39 cellular contexts compared by ENCODE assay signal in the genomic region with DNA sequence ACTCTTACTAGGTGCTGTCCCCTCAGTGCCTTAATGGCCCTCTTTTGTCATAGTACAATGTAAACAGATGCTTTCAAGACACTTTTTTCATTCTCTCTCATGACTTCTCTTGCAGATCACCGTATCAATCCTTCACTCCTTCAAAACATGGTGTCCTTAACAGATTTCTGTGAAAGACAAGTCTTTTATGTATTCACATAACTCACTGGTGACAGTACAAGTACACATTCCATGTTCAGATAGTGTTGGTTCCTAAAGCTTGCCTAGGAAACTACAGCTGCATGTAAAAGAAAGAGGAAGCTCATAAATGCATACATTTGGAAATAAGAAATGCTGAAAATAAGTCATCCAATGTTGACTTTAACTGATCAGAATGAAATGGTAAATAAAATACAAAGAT. TPM values are rescaled to one million over a fixed set of nuclear protein-coding genes. Genes with fewer than 3 reads are reported as not detected.
"Had no signal": no experiment of that assay in that cellular context is flagged by ENCODE, and none has a peak within 500 bp of the region (broad histone marks: within the 10 kb centered on the region; RNA-seq: fewer than 3 reads in every experiment).

No MANE protein-coding gene starts in this region.

- H3K4me1 ChIP-seq: ascending aorta, breast epithelium, colonic mucosa, esophagus squamous epithelium, gastroesophageal sphincter, heart right ventricle had no signal

- H3K79me2 ChIP-seq: hepatocyte had no signal

- H3K4me3 ChIP-seq: ascending aorta, breast epithelium, cardiac muscle cell, colonic mucosa, esophagus squamous epithelium, gastroesophageal sphincter, heart right ventricle, hepatocyte had no signal

- H2AFZ ChIP-seq: hepatocyte had no signal

- H3K9me3 ChIP-seq: ascending aorta, colonic mucosa, esophagus squamous epithelium had no signal

- FAIRE-seq: endometrium, endothelial cell of umbilical vein had no signal

- ATAC-seq: activated CD4-positive, alpha-beta T cell treated with anti-CD3 and anti-CD28 coated beads for 36 hours; activated CD8-positive, alpha-beta memory T cell treated with anti-CD3 and anti-CD28 coated beads, Interleukin-2, amount 10 ng/mL, durations not matched to agents 7 days and 5 days; activated CD8-positive, alpha-beta T cell treated with anti-CD3 and anti-CD28 coated beads, Interleukin-2, amount 10 ng/mL, durations not matched to agents 7 days and 5 days; activated naive CD4-positive, alpha-beta T cell treated with anti-CD3 and anti-CD28 coated beads, Interleukin-2, amount 50 U/mL, for 72 hours; gastroesophageal sphincter; heart right ventricle had no signal

- H3K27me3 ChIP-seq: ascending aorta, breast epithelium, cardiac muscle cell, colonic mucosa, esophagus squamous epithelium, gastroesophageal sphincter, heart right ventricle, hepatocyte had no signal

- H3K27ac Mint-ChIP-seq: activated CD4-positive, alpha-beta memory T cell treated with anti-CD3 and anti-CD28 coated beads for 36 hours; activated CD4-positive, alpha-beta T cell treated with anti-CD3 and anti-CD28 coated beads for 36 hours; activated CD4-positive, alpha-beta T cell treated with anti-CD3 and anti-CD28 coated beads, Interleukin-2, amount 10 ng/mL, durations not matched to agents 24 days and 14 days; activated CD8-positive, alpha-beta memory T cell treated with anti-CD3 and anti-CD28 coated beads, Interleukin-2, amount 10 ng/mL, durations not matched to agents 7 days and 5 days; activated CD8-positive, alpha-beta T cell treated with anti-CD3 and anti-CD28 coated beads, Interleukin-2, amount 10 ng/mL, durations not matched to agents 7 days and 5 days; activated naive CD4-positive, alpha-beta T cell treated with anti-CD3 and anti-CD28 coated beads for 36 hours; activated naive CD4-positive, alpha-beta T cell treated with anti-CD3 and anti-CD28 coated beads, Interleukin-2, amount 50 U/mL, for 72 hours; activated naive CD8-positive, alpha-beta T cell treated with anti-CD3 and anti-CD28 coated beads, Interleukin-2, amount 10 ng/mL, durations not matched to agents 7 days and 5 days; activated T-helper 1 cell treated with anti-CD3 and anti-CD28 coated beads, Interleukin-12 subunit alpha, Interleukin-12 subunit beta, Interleukin-2, Interleukin-4 antibody, amounts not matched to agents 30 ng/mL and 10 ng/mL and 1 ng/mL, durations not matched to agents 14 hours and 24 hours and 36 hours; activated T-helper 2 cell treated with anti-CD3 and anti-CD28 coated beads, Interferon-gamma antibody, Interleukin-2, Interleukin-4, amounts not matched to agents 10 μg/mL and 5 μg/mL and 100 μg/mL, durations not matched to agents 14 hours and 24 hours and 36 hours; brain had no signal

- H3K4me3 Mint-ChIP-seq: activated CD4-positive, alpha-beta memory T cell treated with anti-CD3 and anti-CD28 coated beads for 36 hours; activated CD4-positive, alpha-beta T cell treated with anti-CD3 and anti-CD28 coated beads for 36 hours; activated CD4-positive, alpha-beta T cell treated with anti-CD3 and anti-CD28 coated beads, Interleukin-2, amount 10 ng/mL, durations not matched to agents 24 days and 14 days; activated CD8-positive, alpha-beta memory T cell treated with anti-CD3 and anti-CD28 coated beads, Interleukin-2, amount 10 ng/mL, durations not matched to agents 7 days and 5 days; activated CD8-positive, alpha-beta T cell treated with anti-CD3 and anti-CD28 coated beads, Interleukin-2, amount 10 ng/mL, durations not matched to agents 7 days and 5 days; activated naive CD4-positive, alpha-beta T cell treated with anti-CD3 and anti-CD28 coated beads for 36 hours; activated naive CD8-positive, alpha-beta T cell treated with anti-CD3 and anti-CD28 coated beads, Interleukin-2, amount 10 ng/mL, durations not matched to agents 7 days and 5 days; activated T-helper 1 cell treated with anti-CD3 and anti-CD28 coated beads, Interleukin-12 subunit alpha, Interleukin-12 subunit beta, Interleukin-2, Interleukin-4 antibody, amounts not matched to agents 30 ng/mL and 10 ng/mL and 1 ng/mL, durations not matched to agents 14 hours and 24 hours and 36 hours; brain had no signal

- H3K9me3 Mint-ChIP-seq: activated CD4-positive, alpha-beta memory T cell treated with anti-CD3 and anti-CD28 coated beads for 36 hours; activated CD4-positive, alpha-beta T cell treated with anti-CD3 and anti-CD28 coated beads, Interleukin-2, amount 10 ng/mL, durations not matched to agents 24 days and 14 days; activated naive CD4-positive, alpha-beta T cell treated with anti-CD3 and anti-CD28 coated beads for 36 hours; activated naive CD4-positive, alpha-beta T cell treated with anti-CD3 and anti-CD28 coated beads, Interleukin-2, amount 50 U/mL, for 72 hours; activated naive CD8-positive, alpha-beta T cell treated with anti-CD3 and anti-CD28 coated beads, Interleukin-2, amount 10 ng/mL, durations not matched to agents 7 days and 5 days; activated T-helper 1 cell treated with anti-CD3 and anti-CD28 coated beads, Interleukin-12 subunit alpha, Interleukin-12 subunit beta, Interleukin-2, Interleukin-4 antibody, amounts not matched to agents 30 ng/mL and 10 ng/mL and 1 ng/mL, durations not matched to agents 14 hours and 24 hours and 36 hours; activated T-helper 2 cell treated with anti-CD3 and anti-CD28 coated beads, Interferon-gamma antibody, Interleukin-2, Interleukin-4, amounts not matched to agents 10 μg/mL and 5 μg/mL and 100 μg/mL, durations not matched to agents 14 hours and 24 hours and 36 hours; brain had no signal

- H3K4me1 Mint-ChIP-seq: activated CD4-positive, alpha-beta T cell treated with anti-CD3 and anti-CD28 coated beads for 36 hours; activated CD4-positive, alpha-beta T cell treated with anti-CD3 and anti-CD28 coated beads, Interleukin-2, amount 10 ng/mL, durations not matched to agents 24 days and 14 days; activated CD8-positive, alpha-beta memory T cell treated with anti-CD3 and anti-CD28 coated beads, Interleukin-2, amount 10 ng/mL, durations not matched to agents 7 days and 5 days; activated naive CD8-positive, alpha-beta T cell treated with anti-CD3 and anti-CD28 coated beads, Interleukin-2, amount 10 ng/mL, durations not matched to agents 7 days and 5 days; brain had no signal

- H3K27ac ChIP-seq: ascending aorta, breast epithelium, cardiac muscle cell, colonic mucosa, epithelial cell of prostate, esophagus squamous epithelium, gastroesophageal sphincter, heart right ventricle, hepatocyte had no signal

- DNase-seq: activated CD4-positive, alpha-beta memory T cell treated with anti-CD3 and anti-CD28 coated beads for 36 hours; activated CD4-positive, alpha-beta T cell treated with anti-CD3 and anti-CD28 coated beads for 36 hours; activated CD4-positive, alpha-beta T cell treated with anti-CD3 and anti-CD28 coated beads, Interleukin-2, amount 10 ng/mL, durations not matched to agents 24 days and 14 days; activated CD4-positive, CD25-positive, alpha-beta regulatory T cell; activated CD4-positive, CD25-positive, alpha-beta regulatory T cell treated with anti-CD3 and anti-CD28 coated beads, Interleukin-2, amount 50 U/mL, for 72 hours; activated CD8-positive, alpha-beta memory T cell treated with anti-CD3 and anti-CD28 coated beads, Interleukin-2, amount 10 ng/mL, durations not matched to agents 7 days and 5 days; activated CD8-positive, alpha-beta memory T cell treated with anti-CD3 and anti-CD28 coated beads, Interleukin-2, amount 50 U/mL, for 4 hours; activated CD8-positive, alpha-beta T cell treated with anti-CD3 and anti-CD28 coated beads, Interleukin-2, amount 10 ng/mL, durations not matched to agents 7 days and 5 days; activated effector memory CD4-positive, alpha-beta T cell treated with anti-CD3 and anti-CD28 coated beads, Interleukin-2, amount 50 U/mL, for 16 hours; activated naive CD4-positive, alpha-beta T cell treated with anti-CD3 and anti-CD28 coated beads for 36 hours; activated naive CD8-positive, alpha-beta T cell treated with anti-CD3 and anti-CD28 coated beads, Interleukin-2, amount 10 ng/mL, durations not matched to agents 7 days and 5 days; activated T-cell treated with anti-CD3 and anti-CD28 coated beads, Interleukin-2, amount 50 U/mL, for 1 hour; activated T-cell treated with anti-CD3 and anti-CD28 coated beads, Interleukin-2, amount 50 U/mL, for 48 hours; central memory CD4-positive, alpha-beta T cell; cerebellar nuclear complex; colonic mucosa; effector CD8-positive, alpha-beta T cell; esophagus squamous epithelium; foreskin melanocyte; heart right ventricle; T-helper 2 cell had no signal

- H3K4me2 ChIP-seq: hepatocyte had no signal

- H3K36me3 ChIP-seq: ascending aorta, breast epithelium, cardiac muscle cell, colonic mucosa, esophagus squamous epithelium, gastroesophageal sphincter, heart right ventricle had no signal

- H3K36me3 Mint-ChIP-seq: activated CD4-positive, alpha-beta memory T cell treated with anti-CD3 and anti-CD28 coated beads for 36 hours; activated CD8-positive, alpha-beta memory T cell treated with anti-CD3 and anti-CD28 coated beads, Interleukin-2, amount 10 ng/mL, durations not matched to agents 7 days and 5 days; activated naive CD4-positive, alpha-beta T cell treated with anti-CD3 and anti-CD28 coated beads, Interleukin-2, amount 50 U/mL, for 72 hours; activated naive CD8-positive, alpha-beta T cell treated with anti-CD3 and anti-CD28 coated beads, Interleukin-2, amount 10 ng/mL, durations not matched to agents 7 days and 5 days; brain had no signal

- H3K27me3 Mint-ChIP-seq: brain had no signal

RNA-seq across cellular contexts. Expression of a gene that starts 5.0 kb away (rescaled TPM):
- total RNA-seq: activated CD4-positive, alpha-beta memory T cell treated with anti-CD3 and anti-CD28 coated beads for 36 hours; activated CD4-positive, alpha-beta T cell treated with anti-CD3 and anti-CD28 coated beads for 36 hours; activated CD4-positive, alpha-beta T cell treated with anti-CD3 and anti-CD28 coated beads, Interleukin-2, amount 10 ng/mL, durations not matched to agents 24 days and 14 days; activated CD8-positive, alpha-beta memory T cell treated with anti-CD3 and anti-CD28 coated beads for 36 hours; activated CD8-positive, alpha-beta memory T cell treated with anti-CD3 and anti-CD28 coated beads, Interleukin-2, amount 10 ng/mL, durations not matched to agents 7 days and 5 days; activated CD8-positive, alpha-beta T cell treated with anti-CD3 and anti-CD28 coated beads, Interleukin-2, amount 10 ng/mL, durations not matched to agents 7 days and 5 days; activated naive CD4-positive, alpha-beta T cell treated with anti-CD3 and anti-CD28 coated beads for 36 hours; activated naive CD4-positive, alpha-beta T cell treated with anti-CD3 and anti-CD28 coated beads, Interleukin-2, amount 50 U/mL, for 72 hours; activated naive CD8-positive, alpha-beta T cell treated with anti-CD3 and anti-CD28 coated beads, Interleukin-2, amount 10 ng/mL, durations not matched to agents 7 days and 5 days; activated T-helper 1 cell treated with anti-CD3 and anti-CD28 coated beads, Interleukin-12 subunit alpha, Interleukin-12 subunit beta, Interleukin-2, Interleukin-4 antibody, amounts not matched to agents 30 ng/mL and 10 ng/mL and 1 ng/mL, durations not matched to agents 14 hours and 24 hours and 36 hours; activated T-helper 2 cell treated with anti-CD3 and anti-CD28 coated beads, Interferon-gamma antibody, Interleukin-2, Interleukin-4, amounts not matched to agents 10 μg/mL and 5 μg/mL and 100 μg/mL, durations not matched to agents 14 hours and 24 hours and 36 hours; ascending aorta; breast epithelium; cardiac muscle cell; colonic mucosa; dermis microvascular lymphatic vessel endothelial cell; endothelial cell of umbilical vein; esophagus squamous epithelium; fibroblast of lung; gastroesophageal sphincter; glomerular endothelial cell; heart right ventricle; hepatocyte had no signal
- polyA plus RNA-seq: cardiac muscle cell, endothelial cell of umbilical vein, esophagus, fibroblast of lung, heart right ventricle, hepatocyte had no signal

RNA-seq across cellular contexts. Expression of a gene that starts 10.8 kb away (rescaled TPM):
- total RNA-seq: activated CD4-positive, alpha-beta memory T cell treated with anti-CD3 and anti-CD28 coated beads for 36 hours; activated CD4-positive, alpha-beta T cell treated with anti-CD3 and anti-CD28 coated beads for 36 hours; activated CD4-positive, alpha-beta T cell treated with anti-CD3 and anti-CD28 coated beads, Interleukin-2, amount 10 ng/mL, durations not matched to agents 24 days and 14 days; activated CD8-positive, alpha-beta memory T cell treated with anti-CD3 and anti-CD28 coated beads for 36 hours; activated CD8-positive, alpha-beta memory T cell treated with anti-CD3 and anti-CD28 coated beads, Interleukin-2, amount 10 ng/mL, durations not matched to agents 7 days and 5 days; activated CD8-positive, alpha-beta T cell treated with anti-CD3 and anti-CD28 coated beads, Interleukin-2, amount 10 ng/mL, durations not matched to agents 7 days and 5 days; activated naive CD4-positive, alpha-beta T cell treated with anti-CD3 and anti-CD28 coated beads for 36 hours; activated naive CD4-positive, alpha-beta T cell treated with anti-CD3 and anti-CD28 coated beads, Interleukin-2, amount 50 U/mL, for 72 hours; activated naive CD8-positive, alpha-beta T cell treated with anti-CD3 and anti-CD28 coated beads, Interleukin-2, amount 10 ng/mL, durations not matched to agents 7 days and 5 days; activated T-helper 1 cell treated with anti-CD3 and anti-CD28 coated beads, Interleukin-12 subunit alpha, Interleukin-12 subunit beta, Interleukin-2, Interleukin-4 antibody, amounts not matched to agents 30 ng/mL and 10 ng/mL and 1 ng/mL, durations not matched to agents 14 hours and 24 hours and 36 hours; activated T-helper 2 cell treated with anti-CD3 and anti-CD28 coated beads, Interferon-gamma antibody, Interleukin-2, Interleukin-4, amounts not matched to agents 10 μg/mL and 5 μg/mL and 100 μg/mL, durations not matched to agents 14 hours and 24 hours and 36 hours; ascending aorta; breast epithelium; colonic mucosa; dermis microvascular lymphatic vessel endothelial cell; endothelial cell of umbilical vein; esophagus squamous epithelium; fibroblast of lung; fibroblast of villous mesenchyme; gastroesophageal sphincter; glomerular endothelial cell; heart right ventricle; hepatocyte had no signal
- polyA plus RNA-seq: cardiac muscle cell, endothelial cell of umbilical vein, esophagus, fibroblast of lung, heart right ventricle, hepatocyte had no signal

RNA-seq across cellular contexts. Expression of a gene that starts 33.7 kb away (rescaled TPM):
- total RNA-seq: activated CD4-positive, alpha-beta memory T cell treated with anti-CD3 and anti-CD28 coated beads for 36 hours; activated CD4-positive, alpha-beta T cell treated with anti-CD3 and anti-CD28 coated beads for 36 hours; activated CD4-positive, alpha-beta T cell treated with anti-CD3 and anti-CD28 coated beads, Interleukin-2, amount 10 ng/mL, durations not matched to agents 24 days and 14 days; activated CD8-positive, alpha-beta memory T cell treated with anti-CD3 and anti-CD28 coated beads for 36 hours; activated CD8-positive, alpha-beta memory T cell treated with anti-CD3 and anti-CD28 coated beads, Interleukin-2, amount 10 ng/mL, durations not matched to agents 7 days and 5 days; activated CD8-positive, alpha-beta T cell treated with anti-CD3 and anti-CD28 coated beads, Interleukin-2, amount 10 ng/mL, durations not matched to agents 7 days and 5 days; activated naive CD4-positive, alpha-beta T cell treated with anti-CD3 and anti-CD28 coated beads for 36 hours; activated naive CD4-positive, alpha-beta T cell treated with anti-CD3 and anti-CD28 coated beads, Interleukin-2, amount 50 U/mL, for 72 hours; activated naive CD8-positive, alpha-beta T cell treated with anti-CD3 and anti-CD28 coated beads, Interleukin-2, amount 10 ng/mL, durations not matched to agents 7 days and 5 days; activated T-helper 1 cell treated with anti-CD3 and anti-CD28 coated beads, Interleukin-12 subunit alpha, Interleukin-12 subunit beta, Interleukin-2, Interleukin-4 antibody, amounts not matched to agents 30 ng/mL and 10 ng/mL and 1 ng/mL, durations not matched to agents 14 hours and 24 hours and 36 hours; activated T-helper 2 cell treated with anti-CD3 and anti-CD28 coated beads, Interferon-gamma antibody, Interleukin-2, Interleukin-4, amounts not matched to agents 10 μg/mL and 5 μg/mL and 100 μg/mL, durations not matched to agents 14 hours and 24 hours and 36 hours; ascending aorta; breast epithelium; cardiac muscle cell; colonic mucosa; dermis microvascular lymphatic vessel endothelial cell; endothelial cell of umbilical vein; esophagus squamous epithelium; fibroblast of lung; fibroblast of villous mesenchyme; gastroesophageal sphincter; glomerular endothelial cell; heart right ventricle; hepatocyte had no signal
- polyA plus RNA-seq: cardiac muscle cell, endothelial cell of umbilical vein, esophagus, fibroblast of lung, heart right ventricle, hepatocyte had no signal

RNA-seq across cellular contexts. Expression of a gene that starts 38.0 kb away (rescaled TPM):
- total RNA-seq: activated CD4-positive, alpha-beta memory T cell treated with anti-CD3 and anti-CD28 coated beads for 36 hours; activated CD4-positive, alpha-beta T cell treated with anti-CD3 and anti-CD28 coated beads for 36 hours; activated CD4-positive, alpha-beta T cell treated with anti-CD3 and anti-CD28 coated beads, Interleukin-2, amount 10 ng/mL, durations not matched to agents 24 days and 14 days; activated CD8-positive, alpha-beta memory T cell treated with anti-CD3 and anti-CD28 coated beads for 36 hours; activated CD8-positive, alpha-beta memory T cell treated with anti-CD3 and anti-CD28 coated beads, Interleukin-2, amount 10 ng/mL, durations not matched to agents 7 days and 5 days; activated CD8-positive, alpha-beta T cell treated with anti-CD3 and anti-CD28 coated beads, Interleukin-2, amount 10 ng/mL, durations not matched to agents 7 days and 5 days; activated naive CD4-positive, alpha-beta T cell treated with anti-CD3 and anti-CD28 coated beads for 36 hours; activated naive CD4-positive, alpha-beta T cell treated with anti-CD3 and anti-CD28 coated beads, Interleukin-2, amount 50 U/mL, for 72 hours; activated naive CD8-positive, alpha-beta T cell treated with anti-CD3 and anti-CD28 coated beads, Interleukin-2, amount 10 ng/mL, durations not matched to agents 7 days and 5 days; activated T-helper 1 cell treated with anti-CD3 and anti-CD28 coated beads, Interleukin-12 subunit alpha, Interleukin-12 subunit beta, Interleukin-2, Interleukin-4 antibody, amounts not matched to agents 30 ng/mL and 10 ng/mL and 1 ng/mL, durations not matched to agents 14 hours and 24 hours and 36 hours; activated T-helper 2 cell treated with anti-CD3 and anti-CD28 coated beads, Interferon-gamma antibody, Interleukin-2, Interleukin-4, amounts not matched to agents 10 μg/mL and 5 μg/mL and 100 μg/mL, durations not matched to agents 14 hours and 24 hours and 36 hours; ascending aorta; breast epithelium; cardiac muscle cell; colonic mucosa; dermis microvascular lymphatic vessel endothelial cell; endothelial cell of umbilical vein; esophagus squamous epithelium; fibroblast of lung; fibroblast of villous mesenchyme; gastroesophageal sphincter; glomerular endothelial cell; heart right ventricle; hepatocyte had no signal
- polyA plus RNA-seq: cardiac muscle cell, endothelial cell of umbilical vein, esophagus, fibroblast of lung, heart right ventricle, hepatocyte had no signal

RNA-seq across cellular contexts. Expression of a gene that starts 46.3 kb away (rescaled TPM):
- total RNA-seq: activated CD4-positive, alpha-beta memory T cell treated with anti-CD3 and anti-CD28 coated beads for 36 hours; activated CD4-positive, alpha-beta T cell treated with anti-CD3 and anti-CD28 coated beads for 36 hours; activated CD4-positive, alpha-beta T cell treated with anti-CD3 and anti-CD28 coated beads, Interleukin-2, amount 10 ng/mL, durations not matched to agents 24 days and 14 days; activated CD8-positive, alpha-beta memory T cell treated with anti-CD3 and anti-CD28 coated beads for 36 hours; activated CD8-positive, alpha-beta memory T cell treated with anti-CD3 and anti-CD28 coated beads, Interleukin-2, amount 10 ng/mL, durations not matched to agents 7 days and 5 days; activated CD8-positive, alpha-beta T cell treated with anti-CD3 and anti-CD28 coated beads, Interleukin-2, amount 10 ng/mL, durations not matched to agents 7 days and 5 days; activated naive CD4-positive, alpha-beta T cell treated with anti-CD3 and anti-CD28 coated beads for 36 hours; activated naive CD4-positive, alpha-beta T cell treated with anti-CD3 and anti-CD28 coated beads, Interleukin-2, amount 50 U/mL, for 72 hours; activated naive CD8-positive, alpha-beta T cell treated with anti-CD3 and anti-CD28 coated beads, Interleukin-2, amount 10 ng/mL, durations not matched to agents 7 days and 5 days; activated T-helper 1 cell treated with anti-CD3 and anti-CD28 coated beads, Interleukin-12 subunit alpha, Interleukin-12 subunit beta, Interleukin-2, Interleukin-4 antibody, amounts not matched to agents 30 ng/mL and 10 ng/mL and 1 ng/mL, durations not matched to agents 14 hours and 24 hours and 36 hours; activated T-helper 2 cell treated with anti-CD3 and anti-CD28 coated beads, Interferon-gamma antibody, Interleukin-2, Interleukin-4, amounts not matched to agents 10 μg/mL and 5 μg/mL and 100 μg/mL, durations not matched to agents 14 hours and 24 hours and 36 hours; ascending aorta; breast epithelium; cardiac muscle cell; colonic mucosa; dermis microvascular lymphatic vessel endothelial cell; endothelial cell of umbilical vein; esophagus squamous epithelium; fibroblast of lung; fibroblast of villous mesenchyme; gastroesophageal sphincter; glomerular endothelial cell; heart right ventricle; hepatocyte had no signal
- polyA plus RNA-seq: cardiac muscle cell, endothelial cell of umbilical vein, esophagus, fibroblast of lung, heart right ventricle, hepatocyte had no signal
